In the genomic region with DNA sequence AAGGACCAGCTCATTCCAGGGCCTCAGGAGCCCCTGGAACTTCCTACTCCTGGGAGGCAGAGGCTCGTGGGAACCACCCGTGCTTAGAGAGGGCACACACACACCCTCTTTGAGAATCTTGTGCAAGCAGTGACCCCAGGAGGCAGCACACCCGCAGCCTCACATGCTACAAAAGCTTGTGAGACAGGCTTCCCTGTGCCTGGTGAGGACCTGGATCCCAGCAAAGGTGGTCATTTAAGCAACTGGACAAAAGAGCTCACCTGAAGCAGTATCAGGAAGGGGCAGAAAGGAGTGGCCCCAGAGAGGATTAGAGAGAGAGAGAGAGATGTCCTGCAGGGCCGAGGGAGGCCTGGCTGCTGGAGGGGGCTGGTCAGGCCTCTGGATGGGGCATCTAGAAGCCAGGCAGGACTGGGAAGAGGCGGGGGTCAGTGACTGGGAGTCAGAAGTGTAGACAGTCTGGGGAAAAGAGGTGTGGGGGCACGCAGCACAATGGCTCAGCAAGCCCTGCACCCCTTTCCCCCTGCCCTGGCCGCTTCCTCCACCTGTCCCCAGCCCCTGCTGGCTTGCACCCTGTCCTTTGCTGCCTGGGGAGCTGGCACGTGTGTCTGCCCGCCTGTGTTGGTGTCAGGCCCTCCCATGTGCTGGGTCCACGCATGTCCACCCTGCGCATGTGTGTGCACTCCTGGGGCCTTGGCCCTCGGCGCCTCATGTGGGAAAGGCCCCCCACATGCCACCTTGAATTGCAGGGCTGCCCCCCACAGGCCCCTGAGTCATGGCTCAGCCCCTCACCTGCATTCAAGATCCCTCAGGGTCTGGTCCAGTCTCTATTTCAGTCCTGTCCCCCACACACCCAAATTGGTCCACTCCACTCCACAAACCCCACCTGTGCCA, we compare ENCODE assay signal across 13 cellular contexts. TPM values are rescaled to one million over a fixed set of nuclear protein-coding genes. Genes with fewer than 3 reads are reported as not detected.
DNase-seq lines count a peak whose midpoint lies in the region; ATAC-seq, FAIRE-seq and TF ChIP-seq lines count a peak whose summit lies in the region.
"Had no signal": no experiment of that assay in that cellular context is flagged by ENCODE, and none has a peak within 500 bp of the region (broad histone marks: within the 10 kb centered on the region; RNA-seq: fewer than 3 reads in every experiment).

No MANE protein-coding gene starts in this region.

- H3K36me3 ChIP-seq in RWPE2 (ENCODE audit: low read depth) (no peaks in the 10 kb centered on the region), H1 (ENCODE audit: control insufficient read depth in 2 of 4, insufficient read depth in 4 of 4, low read length in 3 of 4) (peaks cover 0 to 6% (median 0%) of the 10 kb centered on the region in 4 experiments; a peak in 3 of 8 replicates), thyroid gland (peaks cover 0 to 2% of the 10 kb centered on the region in 2 donors)
- H3K36me3 ChIP-seq: gastrocnemius medialis had no signal

- no peak overlapping the region for H2BK5ac ChIP-seq in H1 (ENCODE audit: low read depth, low read length)

- intact Hi-C loops in posterior vena cava (cut with DNase I): loop anchor here in 1 of 2 donors (5.0 kb wide), 1 partner anchor 977 kb away; the partner anchor contains the start of gene TMEM266
- intact Hi-C loops in thyroid gland (cut with DNase I): no loop called here

- no peak for TF ChIP-seq POLR2A in H1 (IDR thresholded peaks at IDR 0.05; ENCODE audit: control extremely low read depth in 1 of 2, low read depth in 2 of 2, low read length in 2 of 2)
- no peak for TF ChIP-seq POLR2A in thyroid gland (IDR thresholded peaks at IDR 0.05)

- CTCF ChIA-PET in H1 (lab: Charles Lee; ENCODE audit: partially characterized antibody): interaction anchor here (0.7 to 5.4 kb wide), 24 partner anchors 9 to 837 kb away, joined by 3 to 77 read pairs (median 4); no protein-coding TSS in a partner anchor

- 0 out of 2 replicates have a peak, but pooled peaks cover 2% of the 10 kb centered on the region for H3K23me2 ChIP-seq in H1 (ENCODE audit: low read depth, low read length)

- FAIRE-seq in H1 (lab: Jason Lieb, UNC): no peak

- no peak overlapping the region for H3K14ac ChIP-seq in H1 (ENCODE audit: insufficient read length)

- no peak for ATAC-seq in RWPE2 (ENCODE audit: low read depth)
- no peak for ATAC-seq in HG02571 (IDR thresholded peaks at IDR 0.05; ENCODE audit: unreplicated experiment)

- H2AFZ ChIP-seq in H1 (ENCODE audit: low read length): no peak overlapping the region
- H2AFZ ChIP-seq: PC-9 had no signal

- H3K79me1 ChIP-seq in H1 (ENCODE audit: low read depth, low read length): no peaks in the 10 kb centered on the region

- H2BK120ac ChIP-seq in H1 (replicated peaks; ENCODE audit: low read depth, low read length): no peak overlapping the region

- no peaks in the 10 kb centered on the region for H4K20me1 ChIP-seq in H1 (replicated peaks in 1 of 2; ENCODE audit: control insufficient read depth in 1 of 2, insufficient read depth in 2 of 2, low read length in 2 of 2)

- H2BK15ac ChIP-seq in H1 (ENCODE audit: low read length): no peak overlapping the region

- no peak for TF ChIP-seq RAD21 in H1 (IDR thresholded peaks at IDR 0.05 in 1 of 2, conservative IDR thresholded peaks at IDR 0.05 in 1 of 2; ENCODE audit: low read depth in 2 of 2, low read length in 2 of 2)

- POLR2A ChIA-PET in H1 (lab: Charles Lee; ENCODE audit: partially characterized antibody): interaction anchor here (1.1 to 1.2 kb wide), 2 partner anchors 10 to 39 kb away, joined by 3 read pairs; no protein-coding TSS in a partner anchor

- no peak overlapping the region for H2BK20ac ChIP-seq in H1 (ENCODE audit: low read length)

- peak overlapping the region; percentile 80; the same call in 1 of the 2 replicates for H2BK12ac ChIP-seq in H1 (ENCODE audit: low read depth, low read length)

- H4K8ac ChIP-seq in H1 (ENCODE audit: extremely low read depth, insufficient read depth, low read length): peak overlapping the region; percentile 35; the same call in 1 of the 2 replicates

- 0 out of 2 replicates have a peak overlapping the region, but pooled peaks have one; percentile 39 for H2AK5ac ChIP-seq in H1 (ENCODE audit: low read depth, low read length)

- peak overlapping the region; percentile 48 for H3K18ac ChIP-seq in H1 (ENCODE audit: extremely low read depth, low read length)

- no peak overlapping the region for H3K4ac ChIP-seq in H1 (replicated peaks; ENCODE audit: insufficient read length, low read depth, low read length)

- H3K4me3 ChIP-seq in RWPE2 (ENCODE audit: severe bottlenecking) (no peak overlapping the region), H1 (ENCODE audit: extremely low read depth in 1 of 4, insufficient read depth in 2 of 4, low read depth in 3 of 4, low read length in 4 of 4) (no peak overlapping the region), thyroid gland (replicated peaks in 1 of 3) (no peak overlapping the region)
- H3K4me3 ChIP-seq: gastrocnemius medialis, HAP-1, PC-9, thoracic aorta had no signal

- no peak overlapping the region for H4K5ac ChIP-seq in H1 (ENCODE audit: insufficient read length, low read depth, low read length)

- 85% methylated on average over 11 of the region's 13 CpGs; no CpG with 5 or more reads in 1 of the 2 experiments for WGBS in H1 (ENCODE audit: extremely low coverage in 1 of 2, insufficient coverage in 1 of 2, insufficient read length in 1 of 2, insufficient replicate concordance in 2 of 2, low coverage in 1 of 2, low lambda C conversion rate in 2 of 2, missing lambda C conversion rate in 1 of 2), 2 experiments
- WGBS in thyroid gland, 2 donors: 69 to 71% methylated on average over 12 of the region's 13 CpGs

- H3K56ac ChIP-seq in H1 (replicated peaks; ENCODE audit: insufficient read length, low read depth, low read length): no peak overlapping the region

- peak overlapping the region; percentile 31 for H4K91ac ChIP-seq in H1 (replicated peaks; ENCODE audit: insufficient read length, low read length)

- no peak for TF ChIP-seq EP300 in H1 (IDR thresholded peaks at IDR 0.05; ENCODE audit: borderline replicate concordance in 1 of 2, low read depth in 2 of 2, low read length in 2 of 2)

- no peak overlapping the region for H3K4me2 ChIP-seq in H1 (ENCODE audit: insufficient read depth in 1 of 2, low read depth in 2 of 2, low read length in 2 of 2)
- H3K4me2 ChIP-seq: PC-9 had no signal

- DNase-seq in GM03348 (ENCODE audit: low spot score) (peak; percentile 7), RWPE2 (ENCODE audit: low spot score) (peak; percentile 69), H1 (ENCODE audit: low read depth in 1 of 2, low spot score in 2 of 2) (peak in 1 of 2 experiments; percentile 46), posterior vena cava (ENCODE audit: low spot score) (peak; percentile 57), thyroid gland (no peak), HUDEP-2 (lab: John Stamatoyannopoulos, UW; ENCODE audit: unreplicated experiment in 76 of 76) (no peak), dedifferentiated amniotic fluid mesenchymal stem cell (ENCODE audit: extremely low spot score) (no peak)
- DNase-seq: NCI-H146, PC-9 had no signal

- no peak overlapping the region for H3K23ac ChIP-seq in H1 (ENCODE audit: insufficient read length)

- TF ChIP-seq CTCF in RWPE2 (IDR thresholded peaks at IDR 0.05; ENCODE audit: poor library complexity, severe bottlenecking) (no peak), H1 (IDR thresholded peaks at IDR 0.05; ENCODE audit: control extremely low read depth in 1 of 3, insufficient read depth in 1 of 3, low read depth in 1 of 3, low read length in 3 of 3) (no peak), thyroid gland (IDR thresholded peaks at IDR 0.05) (no peak)

- no peaks in the 10 kb centered on the region for H3K79me2 ChIP-seq in H1 (ENCODE audit: control insufficient read depth in 1 of 2, insufficient read depth in 2 of 2, low read length in 2 of 2)

- no peak overlapping the region for H3K9ac ChIP-seq in H1 (replicated peaks in 1 of 4; ENCODE audit: extremely low read depth in 1 of 4, low read depth in 3 of 4, low read length in 3 of 4)

- H3K27ac ChIP-seq in RWPE2 (ENCODE audit: poor library complexity, severe bottlenecking) (no peak overlapping the region), H1 (ENCODE audit: low read depth, low read length) (no peak overlapping the region; the same call in 1 of the 2 replicates), thyroid gland (no peak overlapping the region)
- H3K27ac ChIP-seq: gastrocnemius medialis, PC-9, thoracic aorta had no signal

- H3K27me3 ChIP-seq in RWPE2 (ENCODE audit: insufficient read depth, poor library complexity, severe bottlenecking) (no peaks in the 10 kb centered on the region), H1 (replicated peaks in 1 of 4; ENCODE audit: control insufficient read depth in 3 of 4, extremely low read depth in 1 of 4, insufficient read depth in 3 of 4, low read length in 3 of 4) (peaks cover 0 to 1% (median 0%) of the 10 kb centered on the region in 4 experiments; a peak in 2 of 7 replicates), thyroid gland (no peaks in the 10 kb centered on the region)
- H3K27me3 ChIP-seq: gastrocnemius medialis had no signal

- H3K9me3 ChIP-seq in RWPE2 (ENCODE audit: severe bottlenecking): no peaks in the 10 kb centered on the region
- H3K9me3 ChIP-seq in H1 (ENCODE audit: insufficient read depth in 2 of 2, low read depth in 1 of 2, low read length in 1 of 2): peaks cover 0 to 7% of the 10 kb centered on the region in 2 experiments; a peak in 1 of 4 replicates
- H3K9me3 ChIP-seq in thyroid gland: no peaks in the 10 kb centered on the region
- H3K9me3 ChIP-seq: gastrocnemius medialis, HAP-1, thoracic aorta had no signal

- H3K4me1 ChIP-seq in RWPE2 (ENCODE audit: insufficient read depth, poor library complexity, severe bottlenecking) (no peaks in the 10 kb centered on the region), H1 (replicated peaks in 1 of 4; ENCODE audit: control insufficient read depth in 3 of 4, insufficient read depth in 4 of 4, low read length in 3 of 4) (peaks cover 0 to 22% (median 13%) of the 10 kb centered on the region in 4 experiments; a peak in 5 of 7 replicates), thyroid gland (no peaks in the 10 kb centered on the region)
- H3K4me1 ChIP-seq: HAP-1 had no signal

RNA-seq across cellular contexts. Expression of gene TSPAN3, which starts 36.9 kb away (rescaled TPM):
- 107 and 112 TPM in 2 replicates for total RNA-seq in H1 (2021; fragmentation: NEBNext Ultra II Directional; extraction: Animal tissue kit (Norgen Biotek cat#: 25700))
- 172 and 238 TPM in 2 replicates for polyA plus RNA-seq in H1 (2011; rRNA removed)
- 185 TPM for polyA plus RNA-seq in H1 (2011; cell fraction: cytosol; rRNA removed)
- polyA plus RNA-seq in H1 (2011; cell fraction: nucleus; rRNA removed): 71.9 TPM
- 145 to 155 TPM (median 153 TPM) in 4 replicates for polyA plus RNA-seq in H1 (2012, experiment 1 of 2)
- 35.1 TPM for polyA plus RNA-seq in H1 (2012, experiment 2 of 2)
- polyA plus RNA-seq in H1 (2013, experiment 1 of 2): 119 TPM
- polyA plus RNA-seq in H1 (2013, experiment 2 of 2): 154 TPM
- polyA minus RNA-seq in H1 (2011; rRNA and poly(A)+ RNA removed): 197 and 215 TPM in 2 replicates
- 77.6 TPM for polyA minus RNA-seq in H1 (2011; cell fraction: cytosol; rRNA and poly(A)+ RNA removed)
- 44.1 TPM for polyA minus RNA-seq in H1 (2011; cell fraction: nucleus; rRNA and poly(A)+ RNA removed)
- total RNA-seq in posterior vena cava (100 to 1,000 TPM; 111 to 128 TPM), thyroid gland (100 to 1,000 TPM; 330 to 637 (median 593) TPM)

RNA-seq across cellular contexts. Expression of gene PSTPIP1, which starts 39.0 kb away (rescaled TPM):
- 0.63 and 1.8 TPM in 2 replicates for total RNA-seq in H1 (2021; fragmentation: NEBNext Ultra II Directional; extraction: Animal tissue kit (Norgen Biotek cat#: 25700))
- 1.6 and 3.0 TPM in 2 replicates for polyA plus RNA-seq in H1 (2011; rRNA removed)
- 2.1 TPM for polyA plus RNA-seq in H1 (2011; cell fraction: cytosol; rRNA removed)
- polyA plus RNA-seq in H1 (2011; cell fraction: nucleus; rRNA removed): 4.1 TPM
- 1.2 to 3.1 TPM (median 2.2 TPM) in 3 of 4 replicates, not detected in the other for polyA plus RNA-seq in H1 (2012, experiment 1 of 2)
- polyA plus RNA-seq in H1 (2012, experiment 2 of 2): 1.1 TPM
- polyA plus RNA-seq in H1 (2013, experiment 1 of 2): 0.95 TPM
- 1.7 TPM for polyA plus RNA-seq in H1 (2013, experiment 2 of 2)
- 0.32 and 0.60 TPM in 2 replicates for polyA minus RNA-seq in H1 (2011; rRNA and poly(A)+ RNA removed)
- not detected for polyA minus RNA-seq in H1 (2011; cell fraction: cytosol; rRNA and poly(A)+ RNA removed)
- 1.1 TPM for polyA minus RNA-seq in H1 (2011; cell fraction: nucleus; rRNA and poly(A)+ RNA removed)
- 10 to 100 TPM; 12.9 to 18.1 TPM for total RNA-seq in posterior vena cava
- 1 to 10 TPM; 1.4 to 6.9 (median 3.7) TPM for total RNA-seq in thyroid gland
- total RNA-seq: PC-9 had no signal

Comparison
In these comparisons a context has a peak if more than half of its experiments do, and no peak if none do; other contexts are left out.
1. DNase-seq: peak in GM03348 (single experiment), RWPE2 (single experiment) and posterior vena cava (single experiment); none in thyroid gland (0 of 2), HUDEP-2 (0 of 76) and dedifferentiated amniotic fluid mesenchymal stem cell (single experiment).